7 cellular contexts compared by ENCODE assay signal in the genomic region with DNA sequence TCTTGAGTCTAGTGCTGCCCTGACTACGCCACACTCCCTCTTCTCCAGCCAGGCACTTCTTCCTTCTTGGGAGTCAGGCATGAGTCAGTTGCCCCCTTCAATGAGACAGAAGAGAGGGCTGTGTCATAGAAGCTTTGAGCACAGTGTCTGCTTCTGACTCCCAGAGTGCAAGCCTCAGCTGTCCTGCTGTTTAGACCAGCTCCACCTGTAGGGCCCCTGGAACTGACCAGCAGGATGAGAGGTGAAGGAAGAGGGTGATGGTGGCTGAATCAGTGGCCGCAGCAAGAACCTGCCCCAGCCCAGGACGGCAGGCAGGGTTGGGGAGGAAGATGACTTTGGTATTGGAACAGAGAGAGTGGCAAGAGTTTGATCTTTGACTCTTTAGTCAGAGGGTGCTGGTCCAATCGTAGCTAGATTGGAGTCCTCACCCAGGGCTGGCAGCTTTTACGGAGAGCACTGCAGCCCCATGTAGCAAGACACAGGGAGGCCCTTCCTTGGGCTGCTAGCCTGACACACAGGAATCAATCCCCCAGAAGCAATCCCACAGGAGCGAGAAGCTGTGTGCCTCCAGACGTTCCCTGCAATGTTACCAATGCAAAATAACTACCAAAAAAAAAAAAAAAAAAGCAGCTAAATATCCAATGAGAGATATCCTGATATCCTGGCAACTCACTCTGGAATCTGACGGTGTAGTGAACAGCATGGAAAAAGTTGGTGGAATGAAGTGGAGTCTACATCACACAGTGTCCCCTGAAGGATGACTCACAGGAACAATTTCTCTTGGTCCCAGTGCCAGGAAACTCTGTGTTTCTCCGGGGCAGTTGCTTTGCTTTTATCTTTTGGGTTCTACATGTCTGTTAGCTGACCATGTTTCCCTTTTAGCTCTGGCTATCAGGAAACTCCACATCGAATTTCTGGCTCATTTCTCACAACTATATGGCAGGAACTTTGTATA. TPM values are rescaled to one million over a fixed set of nuclear protein-coding genes. Genes with fewer than 3 reads are reported as not detected.
DNase-seq lines count a peak whose midpoint lies in the region; ATAC-seq and TF ChIP-seq lines count a peak whose summit lies in the region.
"Had no signal": no experiment of that assay in that cellular context is flagged by ENCODE, and none has a peak within 500 bp of the region (broad histone marks: within the 10 kb centered on the region; RNA-seq: fewer than 3 reads in every experiment).

No MANE protein-coding gene starts in this region.

- ATAC-seq in GM19452 (IDR thresholded peaks at IDR 0.05; ENCODE audit: unreplicated experiment): no peak

- H2AFZ ChIP-seq in mammary epithelial cell (ENCODE audit: low read depth, low read length): peak overlapping the region; percentile 12

- H4K20me1 ChIP-seq in mammary epithelial cell (ENCODE audit: insufficient read depth, low read length): no peaks in the 10 kb centered on the region

- 45% methylated on average over 9 of the region's 10 CpGs for WGBS in mammary epithelial cell (ENCODE audit: low coverage, missing lambda C conversion rate)

- dilution Hi-C loops in mammary epithelial cell (cut with HindIII; ENCODE audit: low sequenced_read_pairs): loop anchor here (5.0 kb wide), 2 partner anchors 59 to 86 kb away; no protein-coding TSS in a partner anchor

- no peak overlapping the region for H3K4me2 ChIP-seq in mammary epithelial cell (ENCODE audit: insufficient read depth, low read depth, low read length)

- in situ Hi-C loops in mammary epithelial cell (cut with MboI; ENCODE audit: low sequenced_read_pairs in 2 of 2): no loop called here

- no peak for TF ChIP-seq CTCF in mammary epithelial cell (conservative IDR thresholded peaks at IDR 0.05 in 1 of 2, IDR thresholded peaks at IDR 0.05 in 1 of 2; ENCODE audit: extremely low read depth in 1 of 2, insufficient read depth in 1 of 2, low read depth in 1 of 2, low read length in 2 of 2)

- no peaks in the 10 kb centered on the region for H3K27me3 ChIP-seq in mammary epithelial cell (ENCODE audit: insufficient read depth, low read length)

- BruUV-seq in mammary epithelial cell (replicated peaks; lab: Mats Ljungman, UMichigan): no TSS peak

- CTCF ChIA-PET in mammary epithelial cell (lab: Charles Lee; ENCODE audit: low non-redundant PET): no interaction called here

- intact Hi-C loops in mammary epithelial cell (cut with micrococcal nuclease): no loop called here

- DNase-seq in EL: peak; percentile 87
- DNase-seq in mammary epithelial cell: peak; percentile 78
- DNase-seq in myocyte (ENCODE audit: low read depth): peak; percentile 72
- no peak for DNase-seq in ecto neural progenitor cell (ENCODE audit: low spot score)
- DNase-seq in NCI-H524 (lab: John Stamatoyannopoulos, UW): no peak
- DNase-seq: MV-4-11 had no signal

- no peak overlapping the region for H3K4me3 ChIP-seq in mammary epithelial cell (replicated peaks in 1 of 3; ENCODE audit: insufficient read depth in 1 of 3, low read depth in 2 of 3, low read length in 3 of 3)

- no peaks in the 10 kb centered on the region for H3K79me2 ChIP-seq in mammary epithelial cell (ENCODE audit: insufficient read depth, low read length)

- peaks cover 25% of the 10 kb centered on the region for H3K4me1 ChIP-seq in mammary epithelial cell (ENCODE audit: insufficient read depth, low read length)

- no peak overlapping the region for H3K27ac ChIP-seq in mammary epithelial cell (ENCODE audit: insufficient read depth, low read depth, low read length)

- H3K9me3 ChIP-seq in mammary epithelial cell (replicated peaks; ENCODE audit: insufficient read depth, low read length): no peaks in the 10 kb centered on the region

- no peaks in the 10 kb centered on the region for H3K36me3 ChIP-seq in mammary epithelial cell (ENCODE audit: insufficient read depth, low read length)

- H3K9ac ChIP-seq in mammary epithelial cell (ENCODE audit: insufficient read depth, low read length): no peak overlapping the region

RNA-seq across cellular contexts. Expression of gene C10orf62, which starts 6.9 kb away (rescaled TPM):
- total RNA-seq in mammary epithelial cell (not detected), myocyte (0.62 TPM in 1 of 2 replicates, not detected in the other)
- polyA plus RNA-seq in mammary epithelial cell: 0.05 TPM
- not detected for polyA minus RNA-seq in mammary epithelial cell
- not detected for polyA plus RNA-seq in myocyte (2012)

RNA-seq across cellular contexts. Expression of gene HOGA1, which starts 12.2 kb away (rescaled TPM):
- total RNA-seq in mammary epithelial cell: 1 to 10 TPM in 1 of 2 donors, under 1 TPM in 1; 0.17 to 1.8 TPM
- polyA plus RNA-seq in mammary epithelial cell: 0.32 TPM
- not detected for polyA minus RNA-seq in mammary epithelial cell
- total RNA-seq in myocyte: 1.1 and 1.8 TPM in 2 replicates
- 0.67 TPM for polyA plus RNA-seq in myocyte (2012)

RNA-seq across cellular contexts. Expression of gene ANKRD2, which starts 23.8 kb away (rescaled TPM):
- under 1 TPM; 0.47 to 0.83 TPM for total RNA-seq in mammary epithelial cell
- polyA plus RNA-seq in mammary epithelial cell: 0.87 TPM
- polyA minus RNA-seq in mammary epithelial cell: not detected
- total RNA-seq in myocyte: 61.9 and 115 TPM in 2 replicates
- polyA plus RNA-seq in myocyte (2012): 4.7 TPM

RNA-seq across cellular contexts. Expression of gene MORN4, which starts 36.9 kb away (rescaled TPM):
- total RNA-seq in mammary epithelial cell (10 to 100 TPM; 11.3 to 11.7 TPM), myocyte (4.9 and 5.9 TPM in 2 replicates)
- 13.3 TPM for polyA plus RNA-seq in mammary epithelial cell
- polyA minus RNA-seq in mammary epithelial cell: not detected
- polyA plus RNA-seq in myocyte (2012): 25.2 TPM

RNA-seq across cellular contexts. Expression of gene PI4K2A, which starts 44.1 kb away (rescaled TPM):
- total RNA-seq in mammary epithelial cell (10 to 100 TPM; 57.4 to 74.5 TPM), myocyte (32.2 and 33.7 TPM in 2 replicates)
- 55.8 TPM for polyA plus RNA-seq in mammary epithelial cell
- 66.0 TPM for polyA minus RNA-seq in mammary epithelial cell
- polyA plus RNA-seq in myocyte (2012): 38.8 TPM

Comparison
In these comparisons a context has a peak if more than half of its experiments do, and no peak if none do; other contexts are left out.
1. DNase-seq: peak in EL (single experiment), mammary epithelial cell (single experiment) and myocyte (single experiment); none in ecto neural progenitor cell (single experiment) and NCI-H524 (0 of 2).
2. RNA of gene ANKRD2, which starts 23.8 kb away (total RNA-seq): 61.9 to 115 TPM in myocyte; 0.47 to 0.83 TPM in mammary epithelial cell; every median in the first group is over 10 times any median in the second.